ENCODE assay signal across 8 cellular contexts in genomic region chr10:132572545-132572937, GRCh38. TPM values are rescaled to one million over a fixed set of nuclear protein-coding genes. Genes with fewer than 3 reads are reported as not detected.
DNase-seq lines count a peak whose midpoint lies in the region; ATAC-seq, FAIRE-seq and TF ChIP-seq lines count a peak whose summit lies in the region.

No MANE protein-coding gene starts in this region.

- peak in 1 of 2 experiments; percentile 48; a peak in 4 of 6 replicates for ATAC-seq in A549
- peak; percentile 5 to 23 for ATAC-seq in left cardiac atrium
- ATAC-seq in GM21367 (IDR thresholded peaks at IDR 0.05; ENCODE audit: unreplicated experiment), result no peak

- intact Hi-C loops in left cardiac atrium (cut with DNase I), result loop anchor here (10.0 kb wide), 2 partner anchors 62 to 108 kb away; no protein-coding TSS in a partner anchor

- WGBS in A549 (ENCODE audit: missing lambda C conversion rate), result 24% methylated on average over 7 of the region's 7 CpGs

- CTCF ChIA-PET in A549 (lab: Yijun Ruan, JAX), result interaction anchor here (1.8 to 2.6 kb wide), 4 partner anchors 8 to 113 kb away, joined by 4 to 12 read pairs (median 6); no protein-coding TSS in a partner anchor

- no peak for TF ChIP-seq CTCF in A549 (IDR thresholded peaks at IDR 0.05)

- H3K4me1 ChIP-seq in A549, result peaks cover 46% of the 10 kb centered on the region
- peaks cover 21% of the 10 kb centered on the region for H3K4me1 ChIP-seq in effector memory CD4-positive, alpha-beta T cell (ENCODE audit: control insufficient read depth, insufficient read depth, low read length, poor library complexity, severe bottlenecking)

- H3K27me3 ChIP-seq in H7 (ENCODE audit: control insufficient read depth, insufficient read depth, low read length), result no peaks in the 10 kb centered on the region
- no peaks in the 10 kb centered on the region for H3K27me3 ChIP-seq in effector memory CD4-positive, alpha-beta T cell (replicated peaks; ENCODE audit: control insufficient read depth, insufficient read depth, low read length, poor library complexity, severe bottlenecking)

- no peak for FAIRE-seq in A549 (lab: Jason Lieb, UNC)

- DNase-seq in A549 (ENCODE audit: low read depth in 1 of 2, low spot score in 1 of 2) (peak; percentile 23 to 44), H7 (peak; percentile 57), SK-N-DZ (ENCODE audit: low spot score) (peak; percentile 35), left cardiac atrium (no peak), NCI-H1436 (lab: John Stamatoyannopoulos, UW) (no peak)
- DNase-seq in activated CD4-positive, alpha-beta T cell treated with anti-CD3 and anti-CD28 coated beads for 1 hour, result no peak
- no peak for DNase-seq in effector memory CD4-positive, alpha-beta T cell

- H3K9me3 ChIP-seq in A549, result no peaks in the 10 kb centered on the region
- no peaks in the 10 kb centered on the region for H3K9me3 ChIP-seq in effector memory CD4-positive, alpha-beta T cell (ENCODE audit: control insufficient read depth, low read length)

- TF ChIP-seq EP300 in A549 (IDR thresholded peaks at IDR 0.05), result no peak

- POLR2A ChIA-PET in A549 (lab: Yijun Ruan, JAX), result interaction anchor here (1.3 kb wide), 1 partner anchor 36 kb away, joined by 6 read pairs; no protein-coding TSS in a partner anchor

- TF ChIP-seq POLR2A in A549 (IDR thresholded peaks at IDR 0.05; ENCODE audit: low read length), result no peak

- peak overlapping the region; percentile 11 to 59; a peak in 4 of 6 replicates for H3K27ac ChIP-seq in A549
- no peak overlapping the region for H3K27ac ChIP-seq in effector memory CD4-positive, alpha-beta T cell (ENCODE audit: insufficient read depth, low read length, poor library complexity, severe bottlenecking)

- H3K4me2 ChIP-seq in A549, result peak overlapping the region; percentile 74

- no peak for TF ChIP-seq RAD21 in A549 (conservative IDR thresholded peaks at IDR 0.05 in 1 of 2, IDR thresholded peaks at IDR 0.05 in 1 of 2)

- H3K4me3 ChIP-seq in A549 (no peak overlapping the region), H7 (ENCODE audit: insufficient read depth, low read depth, low read length) (no peak overlapping the region)
- no peak overlapping the region for H3K4me3 ChIP-seq in effector memory CD4-positive, alpha-beta T cell (ENCODE audit: insufficient read depth, low read depth, low read length, poor library complexity, severe bottlenecking)

- no peaks in the 10 kb centered on the region for H3K36me3 ChIP-seq in H7 (replicated peaks; ENCODE audit: control insufficient read depth, insufficient read depth, low read length)
- no peaks in the 10 kb centered on the region for H3K36me3 ChIP-seq in effector memory CD4-positive, alpha-beta T cell (ENCODE audit: control insufficient read depth, insufficient read depth, low read length)

TF ChIP-seq in A549, 52 proteins besides CTCF, POLR2A, EP300 and RAD21:
- TF ChIP-seq PBX3 (IDR thresholded peaks at IDR 0.05) (no peak), NPAS2 (CRISPR knock-in tag; IDR thresholded peaks at IDR 0.05; ENCODE audit: borderline replicate concordance) (no peak), MAZ (IDR thresholded peaks at IDR 0.05; ENCODE audit: borderline replicate concordance, low read depth, low read length) (no peak), FOSL2 (IDR thresholded peaks at IDR 0.05) (no peak), FOSL2 (CRISPR knock-in tag; IDR thresholded peaks at IDR 0.05) (no peak), USF2 (IDR thresholded peaks at IDR 0.05) (no peak), HEYL (CRISPR knock-in tag; IDR thresholded peaks at IDR 0.05) (no peak), EHF (CRISPR knock-in tag; IDR thresholded peaks at IDR 0.05) (no peak)

RNA-seq across cellular contexts. Expression of gene INPP5A, which starts 35.0 kb away (rescaled TPM):
- polyA plus RNA-seq in A549 (2011; rRNA removed) (12.0 and 13.7 TPM in 2 replicates), A549 (2017; fragmentation: RNase III; extraction: RNeasy Plus Mini Kit Qiagen cat#74134 plus additional on column Dnase treatment) (11.5 to 15.1 TPM (median 12.3 TPM) in 3 replicates)
- 10.7 and 11.9 TPM in 2 replicates for polyA plus RNA-seq in A549 (2012; cell fraction: cytosol; rRNA removed)
- polyA plus RNA-seq in A549 (2012; cell fraction: nucleus; rRNA removed), result 7.8 and 8.6 TPM in 2 replicates
- 12.6 and 19.2 TPM in 2 replicates for polyA minus RNA-seq in A549 (2011; rRNA and poly(A)+ RNA removed)
- total RNA-seq in H7 (2014; rRNA removed; shearing (Covaris generic)), result 21.0 and 29.2 TPM in 2 replicates
- polyA plus RNA-seq in SK-N-DZ (2014; cell fraction: cytosol; rRNA removed), result 23.6 and 25.3 TPM in 2 replicates
- 13.8 and 15.2 TPM in 2 replicates for polyA plus RNA-seq in SK-N-DZ (2014; cell fraction: nucleus; rRNA removed)
- 10 to 100 TPM; 74.4 to 95.3 TPM for total RNA-seq in left cardiac atrium

Comparison
In these comparisons a context has a peak if more than half of its experiments do, and no peak if none do; other contexts are left out.
1. DNase-seq: peak in A549 (2 of 2), H7 (single experiment) and SK-N-DZ (single experiment); none in left cardiac atrium (single experiment), activated CD4-positive, alpha-beta T cell treated with anti-CD3 and anti-CD28 coated beads for 1 hour (single experiment), NCI-H1436 (single experiment) and effector memory CD4-positive, alpha-beta T cell (0 of 3).